ENCODE assay signal across 8 cellular contexts in the genomic region with DNA sequence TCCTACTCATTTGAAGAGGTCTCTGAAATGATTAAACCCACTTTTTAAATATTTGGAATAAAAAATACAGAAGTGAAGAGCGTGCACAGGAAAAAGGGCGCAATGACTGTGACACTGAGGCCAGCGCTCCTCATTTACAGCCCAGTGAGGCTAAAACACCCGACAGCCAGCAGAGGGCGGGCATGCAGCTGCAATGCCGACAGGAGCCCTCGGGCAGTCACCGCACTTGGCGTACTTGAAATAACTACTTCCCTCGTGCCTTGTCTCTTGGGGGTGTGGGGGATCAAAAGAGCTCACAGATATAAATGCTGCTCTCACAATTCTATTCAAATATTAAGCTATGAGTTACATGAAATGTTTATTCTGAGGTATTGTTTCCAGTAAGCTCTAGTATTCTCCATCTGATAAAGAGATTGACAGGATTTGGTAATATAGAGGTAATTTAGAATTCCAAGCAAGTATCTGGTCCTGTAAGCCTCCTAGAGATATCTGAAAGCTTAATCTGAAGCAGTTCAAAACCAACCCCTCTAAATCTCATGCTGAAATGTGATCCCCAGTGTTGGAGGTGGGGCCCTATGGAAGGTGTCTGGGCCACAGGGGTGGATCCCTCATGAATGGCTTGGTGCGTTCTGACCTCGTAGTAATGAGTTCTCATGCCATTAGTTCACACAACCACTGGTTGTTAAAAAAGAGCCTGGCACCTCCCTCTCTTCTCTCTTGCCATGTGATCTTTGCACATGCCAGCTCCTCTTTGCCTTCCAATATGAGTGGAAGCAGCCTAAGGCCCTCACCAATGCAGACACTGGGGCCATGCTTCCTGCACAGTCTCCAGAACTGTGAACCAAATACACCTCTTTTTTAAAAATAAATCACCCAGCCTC.
DNase-seq lines count a peak whose midpoint lies in the region; ATAC-seq and TF ChIP-seq lines count a peak whose summit lies in the region.

No MANE protein-coding gene starts in this region.

- DNase-seq in COLO829 (ENCODE audit: low spot score) (peak; percentile 79), MV-4-11 (lab: John Stamatoyannopoulos, UW) (peak; percentile 77), SK-N-DZ (ENCODE audit: low spot score) (peak; percentile 64), activated gamma-delta T cell treated with Interleukin-2 at 50 U/mL for 16 hours (peak; percentile 74), germinal center (ENCODE audit: low spot score) (peak; percentile 79), ovary (peak; percentile 76 to 87 (median 81)), tibial artery (peak; percentile 85 to 88)

- H3K9me3 ChIP-seq in ovary (no peaks in the 10 kb centered on the region), tibial artery (no peaks in the 10 kb centered on the region)

- ATAC-seq in GM21619 (IDR thresholded peaks at IDR 0.05; ENCODE audit: unreplicated experiment), result peak; percentile 62

- TF ChIP-seq POLR2A in ovary (IDR thresholded peaks at IDR 0.05), result no peak

- 23 to 24% (median 24%) methylated on average over 12 of the region's 12 CpGs for WGBS in ovary, 3 donors

- TF ChIP-seq EP300 in ovary (IDR thresholded peaks at IDR 0.05), result no peak

- H3K36me3 ChIP-seq in ovary, result no peaks in the 10 kb centered on the region
- peaks cover 23 to 67% (median 38%) of the 10 kb centered on the region in 3 donors for H3K36me3 ChIP-seq in tibial artery

- peak; percentile 70 to 76 (median 72) for TF ChIP-seq CTCF in ovary (IDR thresholded peaks at IDR 0.05)
- peak; percentile 84 to 94 for TF ChIP-seq CTCF in tibial artery (IDR thresholded peaks at IDR 0.05)

- intact Hi-C loops in ovary (cut with DNase I) (loop anchor here (2.0 to 5.0 kb wide), 3 partner anchors 575 to 582 kb away; no protein-coding TSS in a partner anchor), tibial artery (cut with DNase I; ENCODE audit: low total_unique reads) (loop anchor here (2.0 to 10.0 kb wide), 4 partner anchors 188 to 578 kb away; a partner anchor contains a TSS)

- H3K27me3 ChIP-seq in ovary, result no peaks in the 10 kb centered on the region
- H3K27me3 ChIP-seq in tibial artery, result no peaks in the 10 kb centered on the region

- H3K4me1 ChIP-seq in ovary (ENCODE audit: insufficient read depth) (no peaks in the 10 kb centered on the region), tibial artery (peaks cover 0 to 5% (median 0%) of the 10 kb centered on the region in 4 donors)

- H3K27ac ChIP-seq in ovary (no peak overlapping the region), tibial artery (peak overlapping the region; percentile 7 to 34)

- no peak overlapping the region for H3K4me3 ChIP-seq in ovary
- no peak overlapping the region for H3K4me3 ChIP-seq in tibial artery

Comparison
In these comparisons a context has a peak if more than half of its experiments do, and no peak if none do; other contexts are left out.
1. H3K27ac ChIP-seq: peak in tibial artery (2 of 2); none in ovary (0 of 2).
2. Peak in every context shown above with its lines, with median percentiles within 50 percentile points of each other: DNase-seq.